Comparison of ENCODE assay signal across 24 cellular contexts in the genomic region with DNA sequence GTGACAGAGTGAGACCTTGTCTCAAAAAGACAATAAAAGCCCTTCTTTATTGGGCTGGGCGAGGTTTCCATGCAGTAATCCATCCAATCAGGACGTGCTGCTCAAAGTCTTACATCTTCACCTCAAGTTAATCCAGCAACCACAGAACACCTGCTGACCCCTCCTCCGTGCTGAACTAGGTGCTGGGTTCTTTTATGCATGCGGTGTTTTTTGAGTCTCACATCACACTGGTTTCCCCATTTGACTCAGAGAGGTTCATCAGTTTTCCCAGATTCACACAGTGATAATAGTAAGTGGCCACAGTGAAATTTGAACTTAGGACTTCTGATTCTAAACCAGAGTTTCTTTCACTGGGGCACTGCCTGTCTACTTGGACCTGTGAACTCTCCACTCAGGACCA. TPM values are rescaled to one million over a fixed set of nuclear protein-coding genes. Genes with fewer than 3 reads are reported as not detected.
A peak's percentile ranks its signal among the peaks of the same experiment; 100 is the strongest.
DNase-seq lines count a peak whose midpoint lies in the region; ATAC-seq, FAIRE-seq and TF ChIP-seq lines count a peak whose summit lies in the region.
"Had no signal": no experiment of that assay in that cellular context is flagged by ENCODE, and none has a peak within 500 bp of the region (broad histone marks: within the 10 kb centered on the region; RNA-seq: fewer than 3 reads in every experiment).

No MANE protein-coding gene starts in this region.

- no peak for DNase-seq in GM12891 (ENCODE audit: insufficient read length, low spot score)
- peak; percentile 64 for DNase-seq in GM12878 (ENCODE audit: low read depth, low spot score)
- DNase-seq in omental fat pad (ENCODE audit: low spot score), result no peak
- DNase-seq in MCF 10A (ENCODE audit: unreplicated experiment), result no peak
- DNase-seq in NCI-H526 treated with DMSO at 0.1 percent for 48 hours (lab: John Stamatoyannopoulos, UW), result no peak
- DNase-seq: activated T-cell treated with anti-CD3 and anti-CD28 coated beads, Interleukin-2, amount 50 U/mL, for 4 hours; AML-193; DND-41; effector CD8-positive, alpha-beta T cell; gastrocnemius medialis; Karpas-422; NCI-H1092; NCI-H2081; NCI-H510A; stimulated activated CD4-positive, alpha-beta T cell treated with anti-CD3 and anti-CD28 coated beads, Interleukin-4, amount 100 ng/mL, for 24 hours; upper lobe of left lung had no signal

- peaks cover 3% of the 10 kb centered on the region for H3K4me1 Mint-ChIP-seq in MCF 10A (ENCODE audit: insufficient read depth, unreplicated experiment)
- H3K4me1 Mint-ChIP-seq: WTC11 had no signal

- TF ChIP-seq CTCF in GM12878 (IDR thresholded peaks at IDR 0.05 in 2 of 3, conservative IDR thresholded peaks at IDR 0.05 in 1 of 3; ENCODE audit: control insufficient read depth in 2 of 3, extremely low read depth in 1 of 3, insufficient read depth in 1 of 3, low read depth in 3 of 3, low read length in 3 of 3) (no peak), omental fat pad (IDR thresholded peaks at IDR 0.05) (no peak), MCF 10A (IDR thresholded peaks at IDR 0.05; ENCODE audit: unreplicated experiment) (no peak)

- no peak overlapping the region for H3K4me3 ChIP-seq in GM12878
- H3K4me3 ChIP-seq: gastrocnemius medialis, lung, smooth muscle cell, upper lobe of left lung had no signal

- H2AFZ ChIP-seq in GM12878 (ENCODE audit: control insufficient read depth, low read depth, low read length), result no peak overlapping the region

- CTCF ChIA-PET in GM12878 (lab: Yijun Ruan, JAX), result no interaction called here
- CTCF ChIA-PET in MCF 10A (lab: Yijun Ruan, JAX), result no interaction called here

- RAD21 ChIA-PET in GM12878 (lab: Charles Lee; ENCODE audit: unreplicated experiment), result no interaction called here

- peak overlapping the region; percentile 29; the same call in 1 of the 2 replicates for H3K27ac ChIP-seq in GM12878 (ENCODE audit: control insufficient read depth, insufficient read depth)
- H3K27ac ChIP-seq: neutrophil, upper lobe of left lung had no signal

- in situ Hi-C loops in GM12878 (cut with MboI), result no loop called here

- H3K4me2 ChIP-seq in GM12878 (ENCODE audit: control insufficient read depth, insufficient read depth), result peak overlapping the region; percentile 73
- H3K4me2 ChIP-seq: smooth muscle cell had no signal

- SMC1A ChIA-PET in GM12878 (lab: Charles Lee; ENCODE audit: uncharacterized antibody, unreplicated experiment), result interaction anchor here (1.6 kb wide), 1 partner anchor 10 kb away, joined by 3 read pairs; no protein-coding TSS in a partner anchor

- no peaks in the 10 kb centered on the region for H3K9me3 ChIP-seq in GM12878 (replicated peaks; ENCODE audit: control insufficient read depth, insufficient read depth, low read length)
- H3K9me3 ChIP-seq: gastrocnemius medialis, neutrophil, upper lobe of left lung had no signal

- TF ChIP-seq RAD21 in GM12878 (IDR thresholded peaks at IDR 0.05; ENCODE audit: insufficient read depth, low read depth, low read length), result no peak

- peak in 1 of 2 experiments; percentile 61; a peak in 2 of 4 replicates for TF ChIP-seq EP300 in GM12878 (IDR thresholded peaks at IDR 0.05; ENCODE audit: borderline replicate concordance in 1 of 2, control insufficient read depth in 1 of 2, low read depth in 2 of 2, low read length in 2 of 2)

- no peaks in the 10 kb centered on the region for H3K27me3 Mint-ChIP-seq in MCF 10A (ENCODE audit: insufficient read depth, unreplicated experiment)
- H3K27me3 Mint-ChIP-seq: activated naive CD8-positive, alpha-beta T cell had no signal

- intact Hi-C loops in GM12878 (cut with micrococcal nuclease; ENCODE audit: unreplicated experiment), result loop anchor here (2.0 kb wide), 1 partner anchor 60 kb away; no protein-coding TSS in a partner anchor
- intact Hi-C loops in MCF 10A (cut with micrococcal nuclease), result no loop called here

- WGBS in GM12878 (ENCODE audit: insufficient coverage, insufficient replicate concordance, low lambda C conversion rate, missing lambda C conversion rate), result 3% methylated on average over 4 of the region's 4 CpGs

- peaks cover 84% of the 10 kb centered on the region for H3K36me3 Mint-ChIP-seq in MCF 10A (ENCODE audit: insufficient read depth, unreplicated experiment)
- H3K36me3 Mint-ChIP-seq: activated naive CD8-positive, alpha-beta T cell had no signal

- H3K4me1 ChIP-seq in GM12878 (ENCODE audit: control insufficient read depth, insufficient read depth, low read length), result peaks cover 16% of the 10 kb centered on the region
- H3K4me1 ChIP-seq: gastrocnemius medialis had no signal

- H3K27ac Mint-ChIP-seq in MCF 10A (ENCODE audit: low read depth, unreplicated experiment), result no peak overlapping the region
- H3K27ac Mint-ChIP-seq: activated naive CD8-positive, alpha-beta T cell; WTC11 had no signal

- TF ChIP-seq POLR2A in GM12891 (IDR thresholded peaks at IDR 0.05; ENCODE audit: low read depth, low read length), result no peak
- no peak for TF ChIP-seq POLR2A in GM12878 (IDR thresholded peaks at IDR 0.05; ENCODE audit: low read depth, low read length)

- no peaks in the 10 kb centered on the region for H3K9me3 Mint-ChIP-seq in MCF 10A (ENCODE audit: unreplicated experiment)
- H3K9me3 Mint-ChIP-seq: activated T-cell treated with anti-CD3 and anti-CD28 coated beads, Interleukin-2, amount 50 U/mL, for 4 hours; WTC11 had no signal

- H3K36me3 ChIP-seq in GM12878 (ENCODE audit: control insufficient read depth in 2 of 2, insufficient read depth in 2 of 2, low read length in 1 of 2), result no peaks in the 10 kb centered on the region
- H3K36me3 ChIP-seq: neutrophil had no signal

- no peaks in the 10 kb centered on the region for H3K79me2 ChIP-seq in GM12878 (ENCODE audit: control insufficient read depth, insufficient read depth, low read length)

- no TSS peak for BruUV-seq in GM12878 (replicated peaks; lab: Mats Ljungman, UMichigan)
- BruUV-seq in MCF 10A (replicated peaks; lab: Mats Ljungman, UMichigan), result no TSS peak

- peak; percentile 60 for FAIRE-seq in GM12891 (lab: Jason Lieb, UNC)
- peak; percentile 92 for FAIRE-seq in GM12878 (lab: Jason Lieb, UNC)
- FAIRE-seq: keratinocyte had no signal

- POLR2A ChIA-PET in GM12878 (lab: Charles Lee) (no interaction called here), MCF 10A (lab: Yijun Ruan, JAX) (no interaction called here)

- no peaks in the 10 kb centered on the region for H4K20me1 ChIP-seq in GM12878 (ENCODE audit: control insufficient read depth, insufficient read depth)

- no peak overlapping the region for H3K4me3 Mint-ChIP-seq in MCF 10A (ENCODE audit: unreplicated experiment)
- H3K4me3 Mint-ChIP-seq: activated naive CD8-positive, alpha-beta T cell; activated T-cell treated with anti-CD3 and anti-CD28 coated beads, Interleukin-2, amount 50 U/mL, for 4 hours; WTC11 had no signal

- ATAC-seq in GM18907 (IDR thresholded peaks at IDR 0.05; ENCODE audit: unreplicated experiment) (peak; percentile 55), HG02759 (IDR thresholded peaks at IDR 0.05; ENCODE audit: unreplicated experiment) (peak; percentile 68), GM12878 (peak; percentile 83), omental fat pad (ENCODE audit: low FRiP score) (no peak)
- ATAC-seq: activated T-cell treated with anti-CD3 and anti-CD28 coated beads, Interleukin-2, amount 50 U/mL, for 4 hours; gastrocnemius medialis; WTC11 had no signal

- H3K27me3 ChIP-seq in GM12878 (replicated peaks in 1 of 2; ENCODE audit: control insufficient read depth in 2 of 2, insufficient read depth in 2 of 2, low read length in 1 of 2), result no peaks in the 10 kb centered on the region
- H3K27me3 ChIP-seq: gastrocnemius medialis, neutrophil, upper lobe of left lung had no signal

- H3K9ac ChIP-seq in GM12878 (ENCODE audit: control insufficient read depth, insufficient read depth, low read length), result no peak overlapping the region

TF ChIP-seq in GM12891, 5 proteins besides CTCF, POLR2A, EP300 and RAD21:
- TF ChIP-seq PAX5 (IDR thresholded peaks at IDR 0.05; ENCODE audit: insufficient read depth, low read length, severe bottlenecking) (no peak), POLR2AphosphoS5 (IDR thresholded peaks at IDR 0.05; ENCODE audit: low read depth, low read length) (no peak), SPI1 (IDR thresholded peaks at IDR 0.05; ENCODE audit: low read depth, low read length) (no peak), TAF1 (IDR thresholded peaks at IDR 0.05; ENCODE audit: low read depth, low read length) (no peak), POU2F2 (IDR thresholded peaks at IDR 0.05; ENCODE audit: low read depth, low read length) (peak; percentile 96)

TF ChIP-seq in GM12878, 131 proteins besides CTCF, POLR2A, EP300 and RAD21 (continues in another document):
- no peak for TF ChIP-seq GATAD2B (conservative IDR thresholded peaks at IDR 0.05; ENCODE audit: low read depth)
- TF ChIP-seq ZNF217 (IDR thresholded peaks at IDR 0.05), result peak; percentile 77; the same call in 1 of the 2 replicates
- no peak; the same call in 1 of the 2 replicates for TF ChIP-seq BMI1 (IDR thresholded peaks at IDR 0.05; ENCODE audit: borderline replicate concordance)
- no peak for TF ChIP-seq HCFC1 (IDR thresholded peaks at IDR 0.05; ENCODE audit: low read length)
- peak in 1 of 2 experiments; percentile 56; a peak in 1 of 4 replicates for TF ChIP-seq BHLHE40 (IDR thresholded peaks at IDR 0.05; ENCODE audit: borderline replicate concordance in 1 of 2, low read depth in 2 of 2, low read length in 1 of 2)
- TF ChIP-seq DPF2 (IDR thresholded peaks at IDR 0.05), result peak; percentile 80
- 0 out of 2 replicates have a peak, but pooled peaks have one; percentile 23 for TF ChIP-seq NFIC (IDR thresholded peaks at IDR 0.05; ENCODE audit: low read depth, low read length)
- no peak for TF ChIP-seq CHD4 (IDR thresholded peaks at IDR 0.05)
- no peak for TF ChIP-seq CBX3 (IDR thresholded peaks at IDR 0.05; ENCODE audit: borderline replicate concordance, low read depth)

RNA-seq across cellular contexts. Expression of a gene that starts 58.3 kb away (rescaled TPM):
- 62.3 TPM for polyA plus RNA-seq in GM12891 (2012; ENCODE audit: low read depth, missing spikeins)
- total RNA-seq in GM12878 (2013; cell fraction: nucleolus; rRNA removed), result 954 and 1,033 TPM in 2 replicates
- total RNA-seq in GM12878 (2014; rRNA removed) (86.8 and 91.0 TPM in 2 replicates), GM12878 (2014; rRNA removed; fragmentation: Illumina TruSeq; extraction: Trizol) (92.6 and 94.3 TPM in 2 replicates), GM12878 (2021) (161 and 172 TPM in 2 replicates), omental fat pad (100 to 1,000 TPM; 119 to 178 (median 138) TPM), MCF 10A (2022) (130 and 152 TPM in 2 replicates)
- 56.9 TPM for polyA plus RNA-seq in GM12878 (2011; ENCODE audit: low read depth)
- polyA plus RNA-seq in GM12878 (2011; rRNA removed) (99.5 and 103 TPM in 2 replicates), GM12878 (2014; fragmentation: Illumina TruSeq; extraction: Trizol) (114 and 142 TPM in 2 replicates), GM12878 (2014; fragmentation: Nextera tagmentation; extraction: Ambion mirVana) (1 to 10 TPM; 6.7 to 8.8 TPM), GM12878 (2014; rRNA removed) (80.9 and 115 TPM in 2 replicates), GM12878 (2016; fragmentation: Nextera tagmentation; extraction: Ambion mirVana) (100 to 1,000 TPM; 144 to 156 TPM)
- 51.8 and 65.7 TPM in 2 replicates for polyA plus RNA-seq in GM12878 (2011; cell fraction: cytosol; rRNA removed)
- polyA plus RNA-seq in GM12878 (2011; cell fraction: nucleus; rRNA removed), result 216 and 249 TPM in 2 replicates
- polyA plus RNA-seq in GM12878 (2012), result 70.6 and 91.5 TPM in 2 replicates
- 54.3 and 73.6 TPM in 2 replicates for polyA minus RNA-seq in GM12878 (2011; rRNA and poly(A)+ RNA removed)
- polyA minus RNA-seq in GM12878 (2011; cell fraction: cytosol; rRNA and poly(A)+ RNA removed), result 43.3 and 62.4 TPM in 2 replicates
- polyA minus RNA-seq in GM12878 (2011; cell fraction: nucleus; rRNA and poly(A)+ RNA removed), result 91.3 and 179 TPM in 2 replicates
